ENCODE assay signal across 1 cellular context in the genomic region with DNA sequence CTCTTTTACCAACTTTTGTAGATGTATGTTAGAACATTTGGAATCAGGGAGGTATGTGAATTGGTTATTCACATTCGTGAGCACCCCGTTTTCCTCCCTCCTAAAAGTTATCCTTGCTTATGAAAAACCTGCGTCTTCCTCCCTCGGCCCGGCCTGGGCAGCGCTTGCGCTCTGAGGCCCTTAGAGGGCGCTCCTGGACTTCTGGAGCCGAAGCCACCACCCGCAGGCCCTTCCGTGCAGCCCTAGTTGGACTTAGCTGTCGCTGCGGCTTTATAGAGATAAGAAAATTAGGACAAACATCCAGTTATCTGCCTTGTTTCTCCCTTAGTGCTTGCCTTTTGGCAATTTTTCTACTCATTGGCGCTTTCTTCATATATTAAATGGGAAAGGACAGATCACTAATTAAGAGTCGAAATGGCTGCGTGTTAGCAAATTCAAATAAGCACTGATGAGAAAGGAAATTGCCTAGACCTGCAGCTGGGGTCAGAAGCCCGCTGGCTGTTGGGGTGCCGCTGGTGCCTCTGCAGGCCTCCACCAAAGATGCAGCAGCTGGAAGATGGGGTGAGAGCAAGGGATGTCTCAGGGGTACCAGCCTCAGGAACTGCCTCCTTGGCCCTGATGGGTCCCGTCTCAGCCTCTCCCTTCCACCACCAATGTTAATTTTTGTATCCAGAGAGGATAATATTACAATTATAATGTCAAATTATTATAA.
TF ChIP-seq lines count a peak whose summit lies in the region.

No MANE protein-coding gene starts in this region.

TF ChIP-seq in HepG2, 621 proteins besides CTCF, POLR2A, EP300 and RAD21 (continued from another document):
- TF ChIP-seq, protein P1, sequence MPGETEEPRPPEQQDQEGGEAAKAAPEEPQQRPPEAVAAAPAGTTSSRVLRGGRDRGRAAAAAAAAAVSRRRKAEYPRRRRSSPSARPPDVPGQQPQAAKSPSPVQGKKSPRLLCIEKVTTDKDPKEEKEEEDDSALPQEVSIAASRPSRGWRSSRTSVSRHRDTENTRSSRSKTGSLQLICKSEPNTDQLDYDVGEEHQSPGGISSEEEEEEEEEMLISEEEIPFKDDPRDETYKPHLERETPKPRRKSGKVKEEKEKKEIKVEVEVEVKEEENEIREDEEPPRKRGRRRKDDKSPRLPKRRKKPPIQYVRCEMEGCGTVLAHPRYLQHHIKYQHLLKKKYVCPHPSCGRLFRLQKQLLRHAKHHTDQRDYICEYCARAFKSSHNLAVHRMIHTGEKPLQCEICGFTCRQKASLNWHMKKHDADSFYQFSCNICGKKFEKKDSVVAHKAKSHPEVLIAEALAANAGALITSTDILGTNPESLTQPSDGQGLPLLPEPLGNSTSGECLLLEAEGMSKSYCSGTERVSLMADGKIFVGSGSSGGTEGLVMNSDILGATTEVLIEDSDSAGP (CRISPR knock-in tag; IDR thresholded peaks at IDR 0.05; ENCODE audit: borderline replicate concordance) = 0 out of 2 replicates have a peak, but pooled peaks have one; percentile 25
- no peak for TF ChIP-seq PHB2 (IDR thresholded peaks at IDR 0.05; ENCODE audit: partially characterized antibody)
